11 cellular contexts compared by ENCODE assay signal in genomic region chr19:37692956-37693660, GRCh38. TPM values are rescaled to one million over a fixed set of nuclear protein-coding genes. Genes with fewer than 3 reads are reported as not detected.
DNase-seq lines count a peak whose midpoint lies in the region; ATAC-seq and TF ChIP-seq lines count a peak whose summit lies in the region.
"Had no signal": no experiment of that assay in that cellular context is flagged by ENCODE, and none has a peak within 500 bp of the region (broad histone marks: within the 10 kb centered on the region; RNA-seq: fewer than 3 reads in every experiment).

No MANE protein-coding gene starts in this region.

- POLR2A ChIA-PET in activated CD4-positive, alpha-beta memory T cell treated with anti-CD3 and anti-CD28 coated beads for 36 hours (lab: Charles Lee), result interaction anchor here (0.9 kb wide), 1 partner anchor 322 kb away, joined by 3 read pairs; the partner anchor contains the start of gene ZNF527

- peaks cover 12% of the 10 kb centered on the region for H3K36me3 Mint-ChIP-seq in chondrocyte (ENCODE audit: low read depth)
- H3K36me3 Mint-ChIP-seq in nephron (ENCODE audit: low read depth), result peaks cover 42% of the 10 kb centered on the region
- peaks cover 19% of the 10 kb centered on the region for H3K36me3 Mint-ChIP-seq in activated T-helper 2 cell treated with anti-CD3 and anti-CD28 coated beads, Interferon-gamma antibody, Interleukin-2, Interleukin-4, amounts not matched to agents 10 μg/mL and 5 μg/mL and 100 μg/mL, durations not matched to agents 14 hours and 24 hours and 36 hours (ENCODE audit: low read depth)
- H3K36me3 Mint-ChIP-seq in activated CD4-positive, alpha-beta memory T cell treated with anti-CD3 and anti-CD28 coated beads for 36 hours, result peaks cover 21% of the 10 kb centered on the region

- no peaks in the 10 kb centered on the region for H3K9me2 ChIP-seq in Loucy (replicated peaks; ENCODE audit: low read depth, low read length)

- no peak for ATAC-seq in HG02759 (IDR thresholded peaks at IDR 0.05; ENCODE audit: unreplicated experiment)

- CTCF ChIA-PET in activated CD4-positive, alpha-beta memory T cell treated with anti-CD3 and anti-CD28 coated beads for 36 hours (lab: Charles Lee), result no interaction called here

- H3K4me2 ChIP-seq in BLaER1 treated with 17β-estradiol and CSF1 and Interleukin-3, amounts not matched to agents 10 nM and 100 nM, result peak overlapping the region; percentile 64 to 85 (median 80); a peak in 14 of 22 replicates
- peak overlapping the region; percentile 67 for H3K4me2 ChIP-seq in Loucy (ENCODE audit: low read depth, low read length, poor library complexity, severe bottlenecking)

- peaks cover 21 to 46% (median 34%) of the 10 kb centered on the region in 11 experiments for H3K9me3 ChIP-seq in BLaER1 treated with 17β-estradiol and CSF1 and Interleukin-3, amounts not matched to agents 10 nM and 100 nM (replicated peaks in 1 of 11)
- no peaks in the 10 kb centered on the region for H3K9me3 ChIP-seq in Loucy (ENCODE audit: insufficient read depth, low read depth, low read length)
- H3K9me3 ChIP-seq: gastrocnemius medialis had no signal

- H2AFZ ChIP-seq in Loucy (ENCODE audit: low read length), result no peak overlapping the region

- H3K4me3 ChIP-seq in BLaER1 treated with 17β-estradiol and CSF1 and Interleukin-3, amounts not matched to agents 10 nM and 100 nM, result peak overlapping the region in 8 of 10 experiments; percentile 56 to 76 (median 67); a peak in 9 of 20 replicates
- no peak overlapping the region for H3K4me3 ChIP-seq in Loucy (ENCODE audit: low read length, poor library complexity, severe bottlenecking)

- peak overlapping the region; percentile 22 for H3K4me3 Mint-ChIP-seq in chondrocyte (ENCODE audit: unreplicated experiment)
- H3K4me3 Mint-ChIP-seq in nephron, result peak overlapping the region; percentile 51 to 83 (median 70)
- no peak overlapping the region for H3K4me3 Mint-ChIP-seq in activated T-helper 2 cell treated with anti-CD3 and anti-CD28 coated beads, Interferon-gamma antibody, Interleukin-2, Interleukin-4, amounts not matched to agents 10 μg/mL and 5 μg/mL and 100 μg/mL, durations not matched to agents 14 hours and 24 hours and 36 hours (ENCODE audit: low read depth)
- H3K4me3 Mint-ChIP-seq in activated CD4-positive, alpha-beta memory T cell treated with anti-CD3 and anti-CD28 coated beads for 36 hours, result no peak overlapping the region

- no peaks in the 10 kb centered on the region for H4K20me1 ChIP-seq in BLaER1 treated with 17β-estradiol and CSF1 and Interleukin-3, amounts not matched to agents 10 nM and 100 nM
- H4K20me1 ChIP-seq in Loucy (ENCODE audit: insufficient read depth, low read length, poor library complexity, severe bottlenecking), result no peaks in the 10 kb centered on the region

- intact Hi-C loops in activated T-helper 2 cell treated with anti-CD3 and anti-CD28 coated beads, Interferon-gamma antibody, Interleukin-2, Interleukin-4, amounts not matched to agents 10 μg/mL and 5 μg/mL and 100 μg/mL, durations not matched to agents 14 hours and 24 hours and 36 hours (cut with micrococcal nuclease), result no loop called here
- intact Hi-C loops in activated CD4-positive, alpha-beta memory T cell treated with anti-CD3 and anti-CD28 coated beads for 36 hours (cut with micrococcal nuclease), result loop anchor here (2.0 to 10.0 kb wide), 4 partner anchors 26 to 228 kb away; partner anchors contain the start of genes ZFP30, ZNF540, ZNF569 and ZNF570

- DNase-seq in chondrocyte (ENCODE audit: low spot score), result no peak
- no peak for DNase-seq in activated T-helper 2 cell treated with anti-CD3 and anti-CD28 coated beads, Interferon-gamma antibody, Interleukin-2, Interleukin-4, amounts not matched to agents 10 μg/mL and 5 μg/mL and 100 μg/mL, durations not matched to agents 14 hours and 24 hours and 36 hours (ENCODE audit: low spot score)
- DNase-seq in activated CD4-positive, alpha-beta memory T cell treated with anti-CD3 and anti-CD28 coated beads for 36 hours, result no peak
- DNase-seq in COR-L47 (lab: John Stamatoyannopoulos, UW), result no peak
- DNase-seq: gastrocnemius medialis, left colon, MM.1S had no signal

- H3K9ac ChIP-seq in BLaER1 treated with 17β-estradiol and CSF1 and Interleukin-3, amounts not matched to agents 10 nM and 100 nM, result no peak overlapping the region
- no peak overlapping the region for H3K9ac ChIP-seq in Loucy (ENCODE audit: low read depth, low read length, poor library complexity, severe bottlenecking)

- peaks cover 18 to 33% (median 19%) of the 10 kb centered on the region in 11 experiments for H3K36me3 ChIP-seq in BLaER1 treated with 17β-estradiol and CSF1 and Interleukin-3, amounts not matched to agents 10 nM and 100 nM
- peaks cover 3% of the 10 kb centered on the region; the same call in 1 of the 2 replicates for H3K36me3 ChIP-seq in Loucy (ENCODE audit: insufficient read depth, low read length)

- TF ChIP-seq CTCF in Loucy (conservative IDR thresholded peaks at IDR 0.05; ENCODE audit: low read length), result no peak
- no peak for TF ChIP-seq CTCF in chondrocyte (IDR thresholded peaks at IDR 0.05)
- TF ChIP-seq CTCF in nephron (IDR thresholded peaks at IDR 0.05; ENCODE audit: unreplicated experiment in 3 of 3), result no peak

- no peaks in the 10 kb centered on the region for H3K27me3 ChIP-seq in BLaER1 treated with 17β-estradiol and CSF1 and Interleukin-3, amounts not matched to agents 10 nM and 100 nM
- H3K27me3 ChIP-seq in Loucy (ENCODE audit: insufficient read depth, low read length, poor library complexity, severe bottlenecking), result no peaks in the 10 kb centered on the region
- H3K27me3 ChIP-seq: gastrocnemius medialis had no signal

- peaks cover 6 to 18% (median 15%) of the 10 kb centered on the region in 10 experiments; a peak in 17 of 20 replicates for H3K4me1 ChIP-seq in BLaER1 treated with 17β-estradiol and CSF1 and Interleukin-3, amounts not matched to agents 10 nM and 100 nM
- H3K4me1 ChIP-seq in Loucy (ENCODE audit: insufficient read depth, low read length, poor library complexity, severe bottlenecking), result no peaks in the 10 kb centered on the region
- H3K4me1 ChIP-seq: gastrocnemius medialis had no signal

- H3K4me1 Mint-ChIP-seq in chondrocyte (ENCODE audit: low read depth) (peaks cover 11% of the 10 kb centered on the region), nephron (peaks cover 11% of the 10 kb centered on the region)
- H3K4me1 Mint-ChIP-seq in activated T-helper 2 cell treated with anti-CD3 and anti-CD28 coated beads, Interferon-gamma antibody, Interleukin-2, Interleukin-4, amounts not matched to agents 10 μg/mL and 5 μg/mL and 100 μg/mL, durations not matched to agents 14 hours and 24 hours and 36 hours (ENCODE audit: low read depth), result peaks cover 7% of the 10 kb centered on the region
- H3K4me1 Mint-ChIP-seq in activated CD4-positive, alpha-beta memory T cell treated with anti-CD3 and anti-CD28 coated beads for 36 hours (ENCODE audit: low read depth), result peaks cover 9% of the 10 kb centered on the region

- H3K27me3 Mint-ChIP-seq in chondrocyte (ENCODE audit: low read depth), result no peaks in the 10 kb centered on the region
- no peaks in the 10 kb centered on the region for H3K27me3 Mint-ChIP-seq in nephron (ENCODE audit: low read depth)
- H3K27me3 Mint-ChIP-seq in activated T-helper 2 cell treated with anti-CD3 and anti-CD28 coated beads, Interferon-gamma antibody, Interleukin-2, Interleukin-4, amounts not matched to agents 10 μg/mL and 5 μg/mL and 100 μg/mL, durations not matched to agents 14 hours and 24 hours and 36 hours (ENCODE audit: low read depth), result no peaks in the 10 kb centered on the region
- no peaks in the 10 kb centered on the region for H3K27me3 Mint-ChIP-seq in activated CD4-positive, alpha-beta memory T cell treated with anti-CD3 and anti-CD28 coated beads for 36 hours

- H3K27ac ChIP-seq in BLaER1 treated with 17β-estradiol and CSF1 and Interleukin-3, amounts not matched to agents 10 nM and 100 nM, result no peak overlapping the region

- H3K27ac Mint-ChIP-seq in chondrocyte (ENCODE audit: unreplicated experiment), result peak overlapping the region; percentile 11
- no peak overlapping the region for H3K27ac Mint-ChIP-seq in nephron
- no peak overlapping the region for H3K27ac Mint-ChIP-seq in activated T-helper 2 cell treated with anti-CD3 and anti-CD28 coated beads, Interferon-gamma antibody, Interleukin-2, Interleukin-4, amounts not matched to agents 10 μg/mL and 5 μg/mL and 100 μg/mL, durations not matched to agents 14 hours and 24 hours and 36 hours
- no peak overlapping the region for H3K27ac Mint-ChIP-seq in activated CD4-positive, alpha-beta memory T cell treated with anti-CD3 and anti-CD28 coated beads for 36 hours

- H3K9me3 Mint-ChIP-seq in chondrocyte (ENCODE audit: low read depth) (peaks cover 17% of the 10 kb centered on the region), nephron (peaks cover 24% of the 10 kb centered on the region)
- H3K9me3 Mint-ChIP-seq in activated T-helper 2 cell treated with anti-CD3 and anti-CD28 coated beads, Interferon-gamma antibody, Interleukin-2, Interleukin-4, amounts not matched to agents 10 μg/mL and 5 μg/mL and 100 μg/mL, durations not matched to agents 14 hours and 24 hours and 36 hours, result peaks cover 42% of the 10 kb centered on the region
- H3K9me3 Mint-ChIP-seq in activated CD4-positive, alpha-beta memory T cell treated with anti-CD3 and anti-CD28 coated beads for 36 hours, result peaks cover 30% of the 10 kb centered on the region

- no peaks in the 10 kb centered on the region for H3K79me2 ChIP-seq in Loucy (ENCODE audit: insufficient read depth, low read length)

- no peaks in the 10 kb centered on the region for H3F3A ChIP-seq in Loucy (ENCODE audit: low read depth)

RNA-seq across cellular contexts. Expression of gene ZNF607, which starts 26.5 kb away (rescaled TPM):
- total RNA-seq in chondrocyte, result 5.5 to 9.2 TPM (median 6.8 TPM) in 3 replicates
- 2.7 and 3.0 TPM in 2 replicates for total RNA-seq in activated T-helper 2 cell treated with anti-CD3 and anti-CD28 coated beads, Interferon-gamma antibody, Interleukin-2, Interleukin-4, amounts not matched to agents 10 μg/mL and 5 μg/mL and 100 μg/mL, durations not matched to agents 14 hours and 24 hours and 36 hours
- 1 to 10 TPM; 5.3 to 7.0 TPM for total RNA-seq in activated CD4-positive, alpha-beta memory T cell treated with anti-CD3 and anti-CD28 coated beads for 36 hours

RNA-seq across cellular contexts. Expression of gene ZFP30, which starts 37.8 kb away (rescaled TPM):
- total RNA-seq in chondrocyte, result 10.7 to 18.3 TPM (median 15.1 TPM) in 3 replicates
- total RNA-seq in activated T-helper 2 cell treated with anti-CD3 and anti-CD28 coated beads, Interferon-gamma antibody, Interleukin-2, Interleukin-4, amounts not matched to agents 10 μg/mL and 5 μg/mL and 100 μg/mL, durations not matched to agents 14 hours and 24 hours and 36 hours, result 10.4 and 12.2 TPM in 2 replicates
- total RNA-seq in activated CD4-positive, alpha-beta memory T cell treated with anti-CD3 and anti-CD28 coated beads for 36 hours, result 10 to 100 TPM; 11.1 to 11.4 TPM

Comparison
In these comparisons a context has a peak if more than half of its experiments do, and no peak if none do; other contexts are left out.
1. H3K4me3 Mint-ChIP-seq: peak in chondrocyte (single experiment) and nephron (3 of 3); none in activated T-helper 2 cell treated with anti-CD3 and anti-CD28 coated beads, Interferon-gamma antibody, Interleukin-2, Interleukin-4, amounts not matched to agents 10 μg/mL and 5 μg/mL and 100 μg/mL, durations not matched to agents 14 hours and 24 hours and 36 hours (single experiment) and activated CD4-positive, alpha-beta memory T cell treated with anti-CD3 and anti-CD28 coated beads for 36 hours (single experiment).